In genomic region chr15:37932522-37932921, GRCh38 we compare ENCODE assay signal across 36 cellular contexts. TPM values are rescaled to one million over a fixed set of nuclear protein-coding genes. Genes with fewer than 3 reads are reported as not detected.
"Had no signal": no experiment of that assay in that cellular context is flagged by ENCODE, and none has a peak within 500 bp of the region (broad histone marks: within the 10 kb centered on the region; RNA-seq: fewer than 3 reads in every experiment).

No MANE protein-coding gene starts in this region.

- H3K79me2 ChIP-seq: parathyroid adenoma had no signal

- H3K27ac ChIP-seq: neural progenitor cell, ovary, parathyroid adenoma, psoas muscle, spleen, suprapubic skin, testis, tibial artery, transverse colon, upper lobe of right lung, uterus had no signal

- H3K36me3 ChIP-seq: neural progenitor cell, ovary, spleen, suprapubic skin, tibial artery, transverse colon, upper lobe of right lung, uterus had no signal

- H3K9me3 ChIP-seq: ovary, psoas muscle, spleen, suprapubic skin, testis, tibial artery, transverse colon, upper lobe of right lung, uterus had no signal

- H3K4me3 ChIP-seq: neural progenitor cell, ovary, psoas muscle, spleen, suprapubic skin, testis, tibial artery, transverse colon, upper lobe of right lung, uterus had no signal

- DNase-seq: naive thymus-derived CD4-positive, alpha-beta T cell; natural killer cell; occipital lobe; ovary; posterior cingulate gyrus; psoas muscle; right cardiac atrium; small intestine; spleen; stimulated activated CD4-positive, alpha-beta T cell treated with anti-CD3 and anti-CD28 coated beads, Interleukin-12 subunit alpha, Interleukin-12 subunit beta, amount 100 ng/mL, for 4 hours; stimulated activated CD4-positive, alpha-beta T cell treated with anti-CD3 and anti-CD28 coated beads, Interleukin-1b, Interleukin-23, amount 100 ng/mL, for 48 hours; stimulated activated CD4-positive, alpha-beta T cell treated with anti-CD3 and anti-CD28 coated beads, Interleukin-4, amount 100 ng/mL, for 1 hour; stimulated activated CD4-positive, alpha-beta T cell treated with anti-CD3 and anti-CD28 coated beads, Interleukin-4, amount 100 ng/mL, for 4 hours; stimulated activated CD8-positive, alpha-beta memory T cell treated with anti-CD3 and anti-CD28 coated beads, Interleukin-4, amount 100 ng/mL, for 48 hours; stimulated activated naive CD4-positive, alpha-beta T cell; stimulated activated naive CD8-positive, alpha-beta T cell treated with anti-CD3 and anti-CD28 coated beads, Interleukin-15, amount 100 ng/mL, for 72 hours; stimulated activated naive CD8-positive, alpha-beta T cell treated with anti-CD3 and anti-CD28 coated beads, Interleukin-15, Interleukin-2, amounts not matched to agents 100 U/mL and 50 U/mL, for 24 hours; substantia nigra; testis; tibial artery; transverse colon; upper lobe of right lung; uterus had no signal

- H3K27ac Mint-ChIP-seq: naive thymus-derived CD4-positive, alpha-beta T cell; natural killer cell; nephron; neural progenitor cell; progenitor cell of endocrine pancreas; stimulated activated memory B cell treated with anti-CD40 and anti-IgM and Interleukin-4, amounts not matched to agents 10 μg/mL and 1 μg/mL and 100 μg/mL, for 72 hours; stimulated activated naive CD8-positive, alpha-beta T cell treated with anti-CD3 and anti-CD28 coated beads, Interleukin-15, amount 100 ng/mL, for 72 hours; type B pancreatic cell had no signal

- H3K27me3 Mint-ChIP-seq: progenitor cell of endocrine pancreas; stimulated activated memory B cell treated with anti-CD40 and anti-IgM and Interleukin-4, amounts not matched to agents 10 μg/mL and 1 μg/mL and 100 μg/mL, for 72 hours; stimulated activated naive CD8-positive, alpha-beta T cell treated with anti-CD3 and anti-CD28 coated beads, Interleukin-15, amount 100 ng/mL, for 72 hours; type B pancreatic cell had no signal

- H3K4me2 ChIP-seq: neural progenitor cell had no signal

- ATAC-seq: naive thymus-derived CD4-positive, alpha-beta T cell; natural killer cell; psoas muscle; sciatic nerve; stimulated activated memory B cell treated with anti-CD40 and anti-IgM and Interleukin-4, amounts not matched to agents 10 μg/mL and 1 μg/mL and 100 μg/mL, for 72 hours; stimulated activated naive CD8-positive, alpha-beta T cell treated with anti-CD3 and anti-CD28 coated beads, Interleukin-15, amount 100 ng/mL, for 72 hours; stimulated activated naive CD8-positive, alpha-beta T cell treated with anti-CD3 and anti-CD28 coated beads, Interleukin-15, Interleukin-2, amounts not matched to agents 100 U/mL and 50 U/mL, for 24 hours; upper lobe of right lung had no signal

- H3K36me3 Mint-ChIP-seq: naive thymus-derived CD4-positive, alpha-beta T cell; natural killer cell; neural progenitor cell; stimulated activated memory B cell treated with anti-CD40 and anti-IgM and Interleukin-4, amounts not matched to agents 10 μg/mL and 1 μg/mL and 100 μg/mL, for 72 hours; type B pancreatic cell had no signal

- H3K27me3 ChIP-seq: neural progenitor cell, ovary, spleen, suprapubic skin, testis, tibial artery, transverse colon, upper lobe of right lung, uterus had no signal

- H3K4me1 Mint-ChIP-seq: naive thymus-derived CD4-positive, alpha-beta T cell; natural killer cell; nephron; stimulated activated memory B cell treated with anti-CD40 and anti-IgM and Interleukin-4, amounts not matched to agents 10 μg/mL and 1 μg/mL and 100 μg/mL, for 72 hours; stimulated activated naive CD8-positive, alpha-beta T cell treated with anti-CD3 and anti-CD28 coated beads, Interleukin-15, amount 100 ng/mL, for 72 hours had no signal

- H2AFZ ChIP-seq: neural progenitor cell, parathyroid adenoma had no signal

- H3K4me3 Mint-ChIP-seq: naive thymus-derived CD4-positive, alpha-beta T cell; natural killer cell; nephron; neural progenitor cell; stimulated activated memory B cell treated with anti-CD40 and anti-IgM and Interleukin-4, amounts not matched to agents 10 μg/mL and 1 μg/mL and 100 μg/mL, for 72 hours; stimulated activated naive CD8-positive, alpha-beta T cell treated with anti-CD3 and anti-CD28 coated beads, Interleukin-15, amount 100 ng/mL, for 72 hours; type B pancreatic cell had no signal

- H3K4me1 ChIP-seq: neural progenitor cell, parathyroid adenoma, psoas muscle, spleen, suprapubic skin, testis, tibial artery, transverse colon, upper lobe of right lung, uterus had no signal

- H3K9ac ChIP-seq: neural progenitor cell, parathyroid adenoma had no signal

- H3K9me3 Mint-ChIP-seq: natural killer cell, nephron, neural progenitor cell, type B pancreatic cell had no signal

RNA-seq across cellular contexts. Expression of gene TMCO5A, which starts 1.9 kb away (rescaled TPM):
- total RNA-seq: naive thymus-derived CD4-positive, alpha-beta T cell; natural killer cell; occipital lobe; osteoblast; ovary; progenitor cell of endocrine pancreas; psoas muscle; renal cortical epithelial cell; right cardiac atrium; sciatic nerve; skeletal muscle tissue; spleen; suprapubic skin; upper lobe of right lung; urinary bladder; uterus had no signal
- polyA plus RNA-seq: naive thymus-derived CD4-positive, alpha-beta T cell; neural cell; ovary; psoas muscle; right cardiac atrium; small intestine; spleen; urinary bladder had no signal
